ENCODE assay signal across 26 cellular contexts in the genomic region with DNA sequence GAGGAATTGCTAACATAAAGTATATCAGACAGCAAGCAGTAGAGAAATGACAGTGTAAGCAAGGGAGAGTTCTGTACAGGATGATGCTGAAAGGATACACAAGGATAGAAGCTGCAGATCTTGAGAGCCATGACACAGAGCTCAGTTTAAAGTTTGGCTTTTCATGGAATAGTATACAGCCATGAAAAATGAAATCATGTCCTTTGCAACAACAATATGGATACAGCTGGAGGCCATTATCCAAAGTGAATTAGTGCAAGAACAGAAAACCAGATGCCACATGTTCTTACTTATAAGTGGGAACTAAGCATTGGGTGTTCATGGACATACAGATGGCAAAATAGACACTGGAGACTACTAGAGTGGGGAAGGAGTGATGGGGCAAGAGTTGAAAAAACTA.
"Had no signal": no experiment of that assay in that cellular context is flagged by ENCODE, and none has a peak within 500 bp of the region (broad histone marks: within the 10 kb centered on the region; RNA-seq: fewer than 3 reads in every experiment).

No MANE protein-coding gene starts in this region.

- H3K36me3 Mint-ChIP-seq: natural killer cell; stimulated activated effector memory CD8-positive, alpha-beta T cell treated with anti-CD3 and anti-CD28 coated beads, Interleukin-12 subunit alpha, Interleukin-12 subunit beta, amount 100 ng/mL, for 72 hours had no signal

- H2AFZ ChIP-seq: neural progenitor cell, parathyroid adenoma had no signal

- H3K9ac ChIP-seq: neural progenitor cell, parathyroid adenoma had no signal

- H3K4me1 ChIP-seq: parathyroid adenoma, psoas muscle, right lobe of liver, thyroid gland, upper lobe of left lung had no signal

- H3K4me1 Mint-ChIP-seq: natural killer cell; nephron; stimulated activated effector memory CD8-positive, alpha-beta T cell treated with anti-CD3 and anti-CD28 coated beads, Interleukin-12 subunit alpha, Interleukin-12 subunit beta, amount 100 ng/mL, for 72 hours; stimulated activated naive B cell treated with anti-CD40 and anti-IgM and Interleukin-4, amounts not matched to agents 10 μg/mL and 1 μg/mL and 100 μg/mL, for 72 hours had no signal

- H3K27me3 Mint-ChIP-seq: progenitor cell of endocrine pancreas had no signal

- DNase-seq: natural killer cell; occipital lobe; ovary; posterior cingulate gyrus; psoas muscle; right cardiac atrium; right lobe of liver; sigmoid colon; small intestine; stimulated activated CD4-positive, alpha-beta T cell treated with anti-CD3 and anti-CD28 coated beads, Interleukin-2, amount 100 ng/mL, for 48 hours; stimulated activated CD4-positive, alpha-beta T cell treated with anti-CD3 and anti-CD28 coated beads, Interleukin-4, amount 100 ng/mL, for 24 hours; stimulated activated naive B cell treated with anti-CD40 and anti-IgM and Interleukin-4, amounts not matched to agents 10 μg/mL and 1 μg/mL and 100 μg/mL, for 72 hours; stimulated activated naive CD4-positive, alpha-beta T cell treated with Interleukin-2 at 50 U/mL for 16 hours; stomach; thyroid gland; upper lobe of left lung had no signal

- H3K79me2 ChIP-seq: parathyroid adenoma had no signal

- H3K27me3 ChIP-seq: neural progenitor cell, ovary, right lobe of liver, sigmoid colon, stomach, thyroid gland, tibial nerve, upper lobe of left lung, vagina had no signal

- FAIRE-seq: small intestine, urothelium cell line had no signal

- H3K27ac Mint-ChIP-seq: natural killer cell; nephron; neural progenitor cell; progenitor cell of endocrine pancreas; stimulated activated effector memory CD8-positive, alpha-beta T cell treated with anti-CD3 and anti-CD28 coated beads, Interleukin-12 subunit alpha, Interleukin-12 subunit beta, amount 100 ng/mL, for 72 hours; stimulated activated naive B cell treated with anti-CD40 and anti-IgM and Interleukin-4, amounts not matched to agents 10 μg/mL and 1 μg/mL and 100 μg/mL, for 72 hours; stimulated activated naive CD8-positive, alpha-beta T cell treated with anti-CD3 and anti-CD28 coated beads, Interleukin-15, Interleukin-2, amounts not matched to agents 100 ng/mL and 50 ng/mL, for 24 hours had no signal

- H3K4me3 ChIP-seq: neural progenitor cell, ovary, psoas muscle, right lobe of liver, sigmoid colon, stomach, thoracic aorta, thyroid gland, tibial nerve, upper lobe of left lung, vagina had no signal

- H3K4me2 ChIP-seq: neural progenitor cell had no signal

- H3K9me3 ChIP-seq: ovary, right lobe of liver, sigmoid colon, thoracic aorta, thyroid gland, tibial nerve, upper lobe of left lung, vagina had no signal

- ATAC-seq: natural killer cell; psoas muscle; right cardiac atrium; right lobe of liver; stimulated activated effector memory CD8-positive, alpha-beta T cell treated with anti-CD3 and anti-CD28 coated beads, Interleukin-12 subunit alpha, Interleukin-12 subunit beta, amount 100 ng/mL, for 72 hours; stimulated activated naive B cell treated with anti-CD40 and anti-IgM and Interleukin-4, amounts not matched to agents 10 μg/mL and 1 μg/mL and 100 μg/mL, for 72 hours had no signal

- H3K9me3 Mint-ChIP-seq: nephron, neural progenitor cell had no signal

- H3K4me3 Mint-ChIP-seq: natural killer cell; nephron; neural progenitor cell; stimulated activated effector memory CD8-positive, alpha-beta T cell treated with anti-CD3 and anti-CD28 coated beads, Interleukin-12 subunit alpha, Interleukin-12 subunit beta, amount 100 ng/mL, for 72 hours; stimulated activated naive B cell treated with anti-CD40 and anti-IgM and Interleukin-4, amounts not matched to agents 10 μg/mL and 1 μg/mL and 100 μg/mL, for 72 hours; stimulated activated naive CD8-positive, alpha-beta T cell treated with anti-CD3 and anti-CD28 coated beads, Interleukin-15, Interleukin-2, amounts not matched to agents 100 ng/mL and 50 ng/mL, for 24 hours had no signal

- H3K36me3 ChIP-seq: neural progenitor cell, ovary, right lobe of liver, sigmoid colon, stomach, thoracic aorta, thyroid gland, tibial nerve, upper lobe of left lung, vagina had no signal

- H3K27ac ChIP-seq: neural progenitor cell, ovary, parathyroid adenoma, psoas muscle, right lobe of liver, stomach, thoracic aorta, thyroid gland, tibial nerve, upper lobe of left lung, vagina had no signal
